ENCODE assay signal across 10 cellular contexts in the genomic region with DNA sequence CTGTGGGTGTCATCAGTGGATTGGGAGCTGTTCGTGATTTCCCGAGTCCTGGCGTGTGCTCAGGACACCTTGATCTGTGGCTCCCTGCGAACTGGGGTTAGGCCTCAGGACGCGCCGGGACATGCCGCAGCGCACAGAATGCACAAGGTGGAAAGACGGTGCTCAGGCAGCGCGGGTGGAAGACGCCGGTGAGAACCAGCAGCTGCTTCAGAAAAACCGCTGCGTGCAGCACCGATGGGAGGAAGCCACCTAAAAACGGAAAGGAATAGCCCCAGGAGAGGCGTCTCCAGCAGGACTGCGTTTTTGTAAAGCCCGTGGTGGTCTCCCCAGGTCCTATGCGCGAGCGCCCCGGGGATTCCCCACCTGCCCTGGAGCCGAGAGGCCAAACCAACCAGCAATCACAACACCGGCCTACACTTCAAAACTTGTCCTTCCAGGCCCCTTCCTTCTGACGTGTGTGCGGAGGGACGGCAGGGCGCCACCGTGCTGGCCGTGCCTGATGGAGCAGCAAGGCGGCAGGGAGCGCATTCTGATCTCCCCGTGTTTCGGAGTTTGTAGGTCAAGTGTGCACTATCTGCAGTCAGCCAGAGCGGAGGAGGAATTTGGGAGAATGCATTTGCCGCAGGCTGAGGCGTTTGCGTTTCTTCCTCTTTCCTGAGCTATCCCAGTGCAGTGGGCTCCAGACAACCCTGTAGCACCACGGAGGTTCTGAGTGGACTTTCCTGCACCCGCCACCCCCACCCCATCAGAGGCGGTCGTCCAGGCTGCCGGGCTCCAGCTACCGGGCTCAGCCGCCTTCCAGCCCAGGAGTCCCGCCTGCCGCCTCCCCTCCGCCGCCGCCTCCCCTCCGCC. TPM values are rescaled to one million over a fixed set of nuclear protein-coding genes. Genes with fewer than 3 reads are reported as not detected.
DNase-seq lines count a peak whose midpoint lies in the region; ATAC-seq and TF ChIP-seq lines count a peak whose summit lies in the region.
"Had no signal": no experiment of that assay in that cellular context is flagged by ENCODE, and none has a peak within 500 bp of the region (broad histone marks: within the 10 kb centered on the region; RNA-seq: fewer than 3 reads in every experiment).

No MANE protein-coding gene starts in this region.

- H3K9ac ChIP-seq in GM23248 (no peak overlapping the region), trophoblast cell (ENCODE audit: low read length) (no peak overlapping the region)

- intact Hi-C loops in left ventricle myocardium superior (cut with micrococcal nuclease) (no loop called here), psoas muscle (cut with DNase I) (no loop called here)

- no peak overlapping the region for H2BK120ac ChIP-seq in trophoblast cell (ENCODE audit: insufficient read depth, low read length, poor library complexity)

- no peaks in the 10 kb centered on the region for H3K9me3 ChIP-seq in GM23248 (ENCODE audit: low read depth)
- peaks cover 7% of the 10 kb centered on the region for H3K9me3 ChIP-seq in trophoblast cell (ENCODE audit: insufficient read depth, low read depth, low read length)
- no peaks in the 10 kb centered on the region for H3K9me3 ChIP-seq in psoas muscle

- H3K79me2 ChIP-seq in GM23248 (ENCODE audit: insufficient read depth) (no peaks in the 10 kb centered on the region), trophoblast cell (ENCODE audit: control insufficient read depth, insufficient read depth, low read length, poor library complexity) (no peaks in the 10 kb centered on the region)

- H4K12ac ChIP-seq in trophoblast cell (ENCODE audit: low read depth, low read length): no peak overlapping the region

- H3K18ac ChIP-seq in trophoblast cell (ENCODE audit: low read length): no peak overlapping the region

- H2BK5ac ChIP-seq in trophoblast cell (ENCODE audit: low read depth, low read length, poor library complexity): no peak overlapping the region

- DNase-seq in GM23248 (peak; percentile 30), astrocyte of the cerebellum (ENCODE audit: low read depth) (no peak), left ventricle myocardium superior (peak; percentile 34), trophoblast cell (peak in 1 of 2 donors; percentile 34), psoas muscle (no peak)
- DNase-seq: NCI-H1694 treated with DMSO at 0.1 percent for 48 hours; stimulated activated CD4-positive, alpha-beta T cell treated with anti-CD3 and anti-CD28 coated beads, Interleukin-4, amount 100 ng/mL, for 24 hours had no signal

- H3K9me2 ChIP-seq in GM23248 (ENCODE audit: insufficient read depth): no peaks in the 10 kb centered on the region

- no peak overlapping the region for H2AFZ ChIP-seq in GM23248
- H2AFZ ChIP-seq in trophoblast cell (ENCODE audit: insufficient read depth, low read length, poor library complexity): no peak overlapping the region

- H3K4me2 ChIP-seq in GM23248 (ENCODE audit: unreplicated experiment) (peak overlapping the region; percentile 42), trophoblast cell (ENCODE audit: low read length) (peak overlapping the region; percentile 73)

- H3F3A ChIP-seq in GM23248 (ENCODE audit: insufficient read depth): no peaks in the 10 kb centered on the region

- whole genome bisulfite sequencing in GM23248 (ENCODE audit: low coverage in 1 of 2, low lambda C conversion rate in 2 of 2, missing lambda C conversion rate in 2 of 2), 2 experiments: 68 to 71% methylated on average over 46 to 50 of the region's 54 CpGs
- no CpG with 5 or more reads among the region's 54 CpGs for WGBS in trophoblast cell (ENCODE audit: extremely low coverage, insufficient coverage, insufficient read length)
- 74 to 87% (median 74%) methylated on average over 52 to 54 of the region's 54 CpGs for WGBS in psoas muscle, 3 donors

- peak overlapping the region; percentile 40 for H3K4me3 ChIP-seq in GM23248
- H3K4me3 ChIP-seq in astrocyte of the cerebellum (ENCODE audit: low read depth, low read length): peak overlapping the region; percentile 0
- peak overlapping the region; percentile 32 for H3K4me3 ChIP-seq in trophoblast cell (ENCODE audit: low read depth, low read length)
- no peak overlapping the region for H3K4me3 ChIP-seq in psoas muscle

- no peak overlapping the region for H2BK12ac ChIP-seq in trophoblast cell (ENCODE audit: low read length)

- H3K23ac ChIP-seq in trophoblast cell (ENCODE audit: low read length): no peak overlapping the region

- no peaks in the 10 kb centered on the region for H3K4me1 ChIP-seq in GM23248 (ENCODE audit: insufficient read depth)
- peaks cover 3 to 8% of the 10 kb centered on the region in 2 experiments for H3K4me1 ChIP-seq in trophoblast cell (ENCODE audit: control insufficient read depth in 1 of 2, insufficient read depth in 2 of 2, low read length in 2 of 2)
- H3K4me1 ChIP-seq in psoas muscle: no peaks in the 10 kb centered on the region

- H3K79me1 ChIP-seq in trophoblast cell (ENCODE audit: low read length): no peaks in the 10 kb centered on the region

- peaks cover 6% of the 10 kb centered on the region for H3K27me3 ChIP-seq in GM23248 (replicated peaks; ENCODE audit: insufficient read depth)
- peaks cover 5% of the 10 kb centered on the region for H3K27me3 ChIP-seq in trophoblast cell (ENCODE audit: insufficient read depth, low read length)
- H3K27me3 ChIP-seq in psoas muscle (ENCODE audit: insufficient read depth in 3 of 3, low read length in 2 of 3): peaks cover 0 to 46% (median 5%) of the 10 kb centered on the region in 3 donors

- no peak for ATAC-seq in left ventricle myocardium superior
- no peak for ATAC-seq in HG02870 (IDR thresholded peaks at IDR 0.05; ENCODE audit: unreplicated experiment)
- ATAC-seq in HG03432 (IDR thresholded peaks at IDR 0.05; ENCODE audit: unreplicated experiment): no peak
- no peak for ATAC-seq in HG03521 (IDR thresholded peaks at IDR 0.05; ENCODE audit: unreplicated experiment)
- ATAC-seq in psoas muscle: no peak

- H3K4ac ChIP-seq in trophoblast cell (ENCODE audit: low read depth, low read length): no peak overlapping the region

- no peak overlapping the region for H4K8ac ChIP-seq in trophoblast cell (ENCODE audit: low read depth, low read length)

- no peak overlapping the region for H3K14ac ChIP-seq in trophoblast cell (ENCODE audit: low read length)

- H4K91ac ChIP-seq in trophoblast cell (ENCODE audit: low read depth, low read length): no peak overlapping the region

- no peaks in the 10 kb centered on the region for H4K20me1 ChIP-seq in GM23248 (ENCODE audit: insufficient read depth)

- H2AK5ac ChIP-seq in trophoblast cell (ENCODE audit: low read length): no peak overlapping the region

- in situ Hi-C loops in GM23248 (cut with MboI): no loop called here
- in situ Hi-C loops in astrocyte of the cerebellum (cut with HindIII; ENCODE audit: low sequenced_read_pairs): no loop called here

- H3K36me3 ChIP-seq in GM23248 (ENCODE audit: low read depth) (no peaks in the 10 kb centered on the region), trophoblast cell (ENCODE audit: control insufficient read depth in 1 of 2, insufficient read depth in 2 of 2, low read length in 2 of 2) (no peaks in the 10 kb centered on the region), psoas muscle (ENCODE audit: insufficient read depth in 1 of 2, low read depth in 1 of 2) (no peaks in the 10 kb centered on the region)

- TF ChIP-seq CTCF in astrocyte of the cerebellum (IDR thresholded peaks at IDR 0.05; ENCODE audit: low read depth, low read length, missing control alignments) (no peak), psoas muscle (IDR thresholded peaks at IDR 0.05) (no peak)

- H3K27ac ChIP-seq in GM23248 (no peak overlapping the region), trophoblast cell (ENCODE audit: low read depth, low read length) (no peak overlapping the region), psoas muscle (no peak overlapping the region)

RNA-seq across cellular contexts. Expression of a gene that starts 32.2 kb away (rescaled TPM):
- total RNA-seq in GM23248 (2014; rRNA removed; shearing (Covaris generic)): not detected in 2 replicates
- polyA plus RNA-seq in GM23248 (2016; fragmentation: Nextera tagmentation; extraction: Ambion mirVana) (not detected in 2 replicates), psoas muscle (under 1 TPM in 1 of 3 donors, not detected in 2; 0.01 TPM)
- total RNA-seq in left ventricle myocardium superior (not detected), psoas muscle (not detected)
- not detected in 2 replicates for polyA plus RNA-seq in trophoblast cell (2013)

RNA-seq across cellular contexts. Expression of a gene that starts 43.0 kb away (rescaled TPM):
- not detected in 2 replicates for total RNA-seq in GM23248 (2014; rRNA removed; shearing (Covaris generic))
- not detected in 2 replicates for polyA plus RNA-seq in GM23248 (2016; fragmentation: Nextera tagmentation; extraction: Ambion mirVana)
- total RNA-seq in left ventricle myocardium superior: 1.4 TPM
- not detected in 2 replicates for polyA plus RNA-seq in trophoblast cell (2013)
- under 1 TPM in 2 of 4 donors, not detected in 2; 0.20 to 0.30 TPM for total RNA-seq in psoas muscle
- polyA plus RNA-seq in psoas muscle: under 1 TPM; 0.03 to 0.06 (median 0.05) TPM

Comparison
In these comparisons a context has a peak if more than half of its experiments do, and no peak if none do; other contexts are left out.
1. DNase-seq: peak in GM23248 (single experiment) and left ventricle myocardium superior (single experiment); none in astrocyte of the cerebellum (single experiment) and psoas muscle (0 of 2).